Comparison of ENCODE assay signal across 1 cellular context in genomic region chr12:4246116-4246515, GRCh38.
TF ChIP-seq lines count a peak whose summit lies in the region.

No MANE protein-coding gene starts in this region.

TF ChIP-seq in GM23338, 12 proteins besides CTCF, POLR2A, EP300 and RAD21 (continued from another document):
- no peak for TF ChIP-seq ZNF462 (CRISPR knock-in tag; IDR thresholded peaks at IDR 0.05)
- TF ChIP-seq EZH2phosphoT487 (IDR thresholded peaks at IDR 0.05; ENCODE audit: unreplicated experiment): no peak
- TF ChIP-seq POLR2AphosphoS5 (IDR thresholded peaks at IDR 0.05; ENCODE audit: low read depth): no peak
- no peak for TF ChIP-seq STAT1 (IDR thresholded peaks at IDR 0.05; ENCODE audit: unreplicated experiment)
- TF ChIP-seq CREB1 (CRISPR knock-in tag; IDR thresholded peaks at IDR 0.05; ENCODE audit: low read depth): no peak
- TF ChIP-seq NANOG (IDR thresholded peaks at IDR 0.05; ENCODE audit: borderline replicate concordance): no peak
- no peak for TF ChIP-seq ETS1 (IDR thresholded peaks at IDR 0.05)
